ENCODE assay signal across 8 cellular contexts in the genomic region with DNA sequence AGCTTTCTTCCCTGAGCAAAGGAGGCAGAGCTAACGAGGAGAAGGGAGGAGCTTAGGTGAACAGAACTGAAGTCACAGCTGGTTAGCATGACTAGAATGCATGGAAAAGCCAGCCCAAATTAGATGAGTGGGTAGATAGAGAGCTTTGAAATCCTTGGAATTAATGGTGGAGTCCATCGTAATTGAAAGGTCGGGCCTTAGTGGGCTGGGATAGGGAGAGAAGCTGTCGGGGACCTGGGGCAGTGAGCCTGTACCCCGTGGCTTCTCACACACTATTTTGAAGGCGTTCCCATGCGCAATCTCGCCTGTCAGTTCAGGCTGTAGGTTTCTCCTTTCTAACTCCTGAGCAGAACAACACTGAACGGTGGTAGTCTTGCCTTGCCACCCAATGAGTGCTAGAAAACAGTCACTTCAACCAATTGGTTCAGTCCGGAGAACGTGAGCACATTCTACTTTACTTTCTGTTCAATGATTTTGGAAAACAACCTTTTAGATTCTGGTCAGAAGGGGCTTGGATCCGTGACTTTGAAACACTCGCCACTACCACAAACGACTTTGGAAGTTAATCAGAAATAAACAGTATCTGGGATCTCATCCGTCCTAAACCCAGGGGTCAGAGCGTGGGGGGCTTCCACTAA. TPM values are rescaled to one million over a fixed set of nuclear protein-coding genes. Genes with fewer than 3 reads are reported as not detected.
DNase-seq lines count a peak whose midpoint lies in the region; ATAC-seq and TF ChIP-seq lines count a peak whose summit lies in the region.

No MANE protein-coding gene starts in this region.

- H3K27ac ChIP-seq in stomach = peak overlapping the region; percentile 95 to 99 (median 97)

- H3K4me3 ChIP-seq in NB4 (ENCODE audit: low read depth, low read length) (no peak overlapping the region), stomach (peak overlapping the region; percentile 65 to 95 (median 92))

- peaks cover 48% of the 10 kb centered on the region for H3K27me3 Mint-ChIP-seq in activated CD8-positive, alpha-beta T cell treated with anti-CD3 and anti-CD28 coated beads for 36 hours
- H3K27me3 Mint-ChIP-seq in memory B cell = peaks cover 27% of the 10 kb centered on the region

- H3K9me3 Mint-ChIP-seq in activated CD8-positive, alpha-beta T cell treated with anti-CD3 and anti-CD28 coated beads for 36 hours = no peaks in the 10 kb centered on the region
- no peaks in the 10 kb centered on the region for H3K9me3 Mint-ChIP-seq in memory B cell

- POLR2A ChIA-PET in activated CD8-positive, alpha-beta T cell treated with anti-CD3 and anti-CD28 coated beads for 36 hours (lab: Charles Lee) = no interaction called here

- H3K4me3 Mint-ChIP-seq in activated CD8-positive, alpha-beta T cell treated with anti-CD3 and anti-CD28 coated beads for 36 hours = peak overlapping the region; percentile 70
- peak overlapping the region; percentile 89 for H3K4me3 Mint-ChIP-seq in memory B cell

- no peaks in the 10 kb centered on the region for H3K36me3 ChIP-seq in stomach

- intact Hi-C loops in activated CD8-positive, alpha-beta T cell treated with anti-CD3 and anti-CD28 coated beads for 36 hours (cut with micrococcal nuclease) = no loop called here
- intact Hi-C loops in stomach (cut with DNase I; ENCODE audit: low total_unique reads) = no loop called here

- ATAC-seq in activated CD8-positive, alpha-beta T cell treated with anti-CD3 and anti-CD28 coated beads for 36 hours = peak; percentile 74
- peak; percentile 43 for ATAC-seq in memory B cell (ENCODE audit: low read depth)
- ATAC-seq in GM21786 (IDR thresholded peaks at IDR 0.05; ENCODE audit: unreplicated experiment) = no peak
- no peak for ATAC-seq in HG02798 (IDR thresholded peaks at IDR 0.05; ENCODE audit: poor library complexity, unreplicated experiment)

- H3K4me1 ChIP-seq in stomach = peaks cover 6 to 32% (median 28%) of the 10 kb centered on the region in 4 donors

- DNase-seq in GM04504 (ENCODE audit: low read depth) (peak; percentile 38), NB4 (ENCODE audit: low read depth) (peak; percentile 15), epidermal melanocyte (ENCODE audit: insufficient read length, low spot score) (peak; percentile 70), memory B cell (ENCODE audit: low spot score in 2 of 2) (no peak), stomach (peak; percentile 58)
- peak; percentile 24 for DNase-seq in activated CD8-positive, alpha-beta T cell treated with anti-CD3 and anti-CD28 coated beads for 36 hours

- 0 to 2% (median 1%) methylated on average over 16 of the region's 16 CpGs for WGBS in stomach, 5 donors

- peaks cover 0 to 13% (median 0%) of the 10 kb centered on the region in 3 donors for H3K27me3 ChIP-seq in stomach

- peaks cover 19% of the 10 kb centered on the region for H3K4me1 Mint-ChIP-seq in activated CD8-positive, alpha-beta T cell treated with anti-CD3 and anti-CD28 coated beads for 36 hours (ENCODE audit: low read depth)
- H3K4me1 Mint-ChIP-seq in memory B cell = peaks cover 15% of the 10 kb centered on the region

- no peak overlapping the region for H3K27ac Mint-ChIP-seq in activated CD8-positive, alpha-beta T cell treated with anti-CD3 and anti-CD28 coated beads for 36 hours
- H3K27ac Mint-ChIP-seq in memory B cell = peak overlapping the region; percentile 75

- TF ChIP-seq POLR2A in NB4 (IDR thresholded peaks at IDR 0.05; ENCODE audit: extremely low read depth, insufficient read length) (no peak), stomach (IDR thresholded peaks at IDR 0.05) (no peak)

- H3K9me3 ChIP-seq in stomach = no peaks in the 10 kb centered on the region

- CTCF ChIA-PET in activated CD8-positive, alpha-beta T cell treated with anti-CD3 and anti-CD28 coated beads for 36 hours (lab: Charles Lee) = interaction anchor here (1.0 kb wide), 1 partner anchor 132 kb away, joined by 3 read pairs; no protein-coding TSS in a partner anchor

- no peaks in the 10 kb centered on the region for H3K36me3 Mint-ChIP-seq in activated CD8-positive, alpha-beta T cell treated with anti-CD3 and anti-CD28 coated beads for 36 hours (ENCODE audit: low read depth)
- no peaks in the 10 kb centered on the region for H3K36me3 Mint-ChIP-seq in memory B cell

- TF ChIP-seq EP300 in stomach (IDR thresholded peaks at IDR 0.05) = no peak

- no peak for TF ChIP-seq CTCF in NB4 (IDR thresholded peaks at IDR 0.05; ENCODE audit: low read depth, low read length)
- no peak for TF ChIP-seq CTCF in activated CD8-positive, alpha-beta T cell treated with anti-CD3 and anti-CD28 coated beads for 36 hours (IDR thresholded peaks at IDR 0.05)
- no peak for TF ChIP-seq CTCF in stomach (IDR thresholded peaks at IDR 0.05)

RNA-seq across cellular contexts. Expression of gene RAI14, which starts 0.7 kb away (rescaled TPM):
- 1 to 10 TPM; 1.1 to 2.3 TPM for total RNA-seq in activated CD8-positive, alpha-beta T cell treated with anti-CD3 and anti-CD28 coated beads for 36 hours
- total RNA-seq in stomach = 10 to 100 TPM; 20.5 to 62.4 (median 41.4) TPM
- polyA plus RNA-seq in stomach = 10 to 100 TPM in 2 of 3 donors, 1 to 10 TPM in 1; 5.1 to 20.7 (median 18.8) TPM

Comparison
In these comparisons a context has a peak if more than half of its experiments do, and no peak if none do; other contexts are left out.
1. DNase-seq: peak in GM04504 (single experiment), NB4 (single experiment), activated CD8-positive, alpha-beta T cell treated with anti-CD3 and anti-CD28 coated beads for 36 hours (single experiment), epidermal melanocyte (single experiment) and stomach (single experiment); none in memory B cell (0 of 2).
2. ATAC-seq: peak in activated CD8-positive, alpha-beta T cell treated with anti-CD3 and anti-CD28 coated beads for 36 hours (single experiment) and memory B cell (single experiment); none in GM21786 (single experiment) and HG02798 (single experiment).
3. RNA of gene RAI14, which starts 0.7 kb away (total RNA-seq): 20.5 to 62.4 TPM in stomach; 1.1 to 2.3 TPM in activated CD8-positive, alpha-beta T cell treated with anti-CD3 and anti-CD28 coated beads for 36 hours; every median in the first group is over 4 times any median in the second.